In genomic region chrX:15143050-15143824, GRCh38 we compare ENCODE assay signal across 8 cellular contexts.
DNase-seq lines count a peak whose midpoint lies in the region; ATAC-seq, FAIRE-seq and TF ChIP-seq lines count a peak whose summit lies in the region.

No MANE protein-coding gene starts in this region.

- no peak overlapping the region for H3K4me3 ChIP-seq in KMS-11 (IDR thresholded peaks at IDR 0.05; ENCODE audit: insufficient read depth, low read depth, low read length)

- H4K20me1 ChIP-seq in KMS-11 (ENCODE audit: insufficient read depth) = no peaks in the 10 kb centered on the region

- CTCF ChIA-PET in CD4-positive, alpha-beta T cell (lab: Charles Lee) = interaction anchor here (0.7 to 1.3 kb wide), 4 partner anchors 8 to 100 kb away, joined by 3 read pairs; no protein-coding TSS in a partner anchor

- peaks cover 17% of the 10 kb centered on the region for H3K4me1 Mint-ChIP-seq in CD4-positive, alpha-beta T cell (ENCODE audit: low read depth)

- POLR2A ChIA-PET in CD4-positive, alpha-beta T cell (lab: Charles Lee) = interaction anchor here (1.4 kb wide), 1 partner anchor 15 kb away, joined by 3 read pairs; no protein-coding TSS in a partner anchor

- no peak overlapping the region for H3K27ac ChIP-seq in CD4-positive, alpha-beta T cell (ENCODE audit: low read depth, low read length)
- no peak overlapping the region for H3K27ac ChIP-seq in KMS-11

- no peaks in the 10 kb centered on the region for H3K9me3 Mint-ChIP-seq in CD4-positive, alpha-beta T cell

- H3K36me3 ChIP-seq in KMS-11 (ENCODE audit: insufficient read depth) = no peaks in the 10 kb centered on the region

- ATAC-seq in CD4-positive, alpha-beta T cell (ENCODE audit: poor library complexity) = peak; percentile 68
- ATAC-seq in HG02973 (IDR thresholded peaks at IDR 0.05; ENCODE audit: unreplicated experiment) = no peak

- no peaks in the 10 kb centered on the region for H3K27me3 Mint-ChIP-seq in CD4-positive, alpha-beta T cell

- H3K9ac ChIP-seq in KMS-11 = no peak overlapping the region

- no peaks in the 10 kb centered on the region for H3K36me3 Mint-ChIP-seq in CD4-positive, alpha-beta T cell (ENCODE audit: low read depth)

- no peaks in the 10 kb centered on the region for H3K4me1 ChIP-seq in KMS-11 (ENCODE audit: low read depth, poor library complexity, severe bottlenecking)

- H3K9me3 ChIP-seq in CD4-positive, alpha-beta T cell (ENCODE audit: control insufficient read depth, low read length) = no peaks in the 10 kb centered on the region

- peak; percentile 69 for TF ChIP-seq CTCF in CD4-positive, alpha-beta T cell (IDR thresholded peaks at IDR 0.05)
- TF ChIP-seq CTCF in KMS-11 (conservative IDR thresholded peaks at IDR 0.05; ENCODE audit: low read depth, low read length) = peak; percentile 83

- no peak overlapping the region for H2AFZ ChIP-seq in KMS-11 (ENCODE audit: low read depth)

- no peaks in the 10 kb centered on the region for H3K79me2 ChIP-seq in KMS-11 (ENCODE audit: insufficient read depth, low read depth)

- peak; percentile 16 to 63 (median 43) for DNase-seq in CD4-positive, alpha-beta T cell
- DNase-seq in GM19239 (ENCODE audit: insufficient read length, low spot score) = no peak
- peak; percentile 40 for DNase-seq in SW480 (ENCODE audit: low spot score)
- DNase-seq in anterior cingulate cortex (lab: John Stamatoyannopoulos, UW) = peak in 30 of 58 donors; percentile 0 to 44 (median 1)
- DNase-seq in iPS-NIHi11 (ENCODE audit: low spot score) = peak; percentile 39
- DNase-seq in stimulated activated CD4-positive, alpha-beta T cell treated with anti-CD3 and anti-CD28 coated beads, Interleukin-15, amount 100 ng/mL, for 24 hours = peak; percentile 68

- intact Hi-C loops in CD4-positive, alpha-beta T cell (cut with DNase I, micrococcal nuclease) = loop anchor here (1.0 to 10.0 kb wide), 4 partner anchors 99 to 1638 kb away; no protein-coding TSS in a partner anchor

- no peak overlapping the region for H3K27ac Mint-ChIP-seq in CD4-positive, alpha-beta T cell

- peak overlapping the region; percentile 25; the same call in 1 of the 2 replicates for H3K4me2 ChIP-seq in KMS-11

- no peaks in the 10 kb centered on the region for H3K27me3 ChIP-seq in CD4-positive, alpha-beta T cell (ENCODE audit: control insufficient read depth, insufficient read depth, low read length)
- no peaks in the 10 kb centered on the region for H3K27me3 ChIP-seq in KMS-11 (ENCODE audit: insufficient read depth, low read depth)

- FAIRE-seq in GM19239 (lab: Jason Lieb, UNC) = peak; percentile 98

- no peak overlapping the region for H3K4me3 Mint-ChIP-seq in CD4-positive, alpha-beta T cell
